In the genomic region with DNA sequence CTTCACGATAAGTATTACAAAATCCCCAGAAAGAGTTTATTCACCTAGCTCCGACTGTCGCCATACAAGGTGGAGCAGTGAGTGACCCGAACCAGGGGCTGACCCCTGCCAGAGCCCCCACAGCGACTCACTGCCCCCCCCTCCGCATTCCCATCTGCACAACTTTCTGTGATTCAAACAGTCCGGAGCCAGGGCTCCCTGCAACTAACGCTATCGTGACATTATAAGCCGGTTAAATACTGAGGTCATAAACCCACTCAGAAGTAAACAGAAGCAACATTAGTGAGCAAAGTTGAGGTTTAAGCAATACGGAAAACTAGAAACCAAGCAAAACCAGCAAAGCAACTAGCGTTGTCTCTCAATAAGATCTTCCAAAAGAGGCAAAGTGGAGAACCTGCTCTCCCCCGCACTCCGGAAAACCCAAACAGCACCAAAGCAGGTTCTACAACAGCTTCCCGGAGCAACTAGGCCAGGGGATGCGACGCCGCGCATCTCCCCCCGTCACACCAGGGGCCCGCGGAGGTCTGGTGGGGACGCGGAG, we compare ENCODE assay signal across 9 cellular contexts. TPM values are rescaled to one million over a fixed set of nuclear protein-coding genes. Genes with fewer than 3 reads are reported as not detected.
A peak's percentile ranks its signal among the peaks of the same experiment; 100 is the strongest.
DNase-seq lines count a peak whose midpoint lies in the region; ATAC-seq and TF ChIP-seq lines count a peak whose summit lies in the region.
"Had no signal": no experiment of that assay in that cellular context is flagged by ENCODE, and none has a peak within 500 bp of the region (broad histone marks: within the 10 kb centered on the region; RNA-seq: fewer than 3 reads in every experiment).

No MANE protein-coding gene starts in this region.

- TF ChIP-seq CTCF in Peyer's patch (IDR thresholded peaks at IDR 0.05), result no peak
- no peak for TF ChIP-seq CTCF in dorsolateral prefrontal cortex (IDR thresholded peaks at IDR 0.05 in 54 of 56, conservative IDR thresholded peaks at IDR 0.05 in 2 of 56; ENCODE audit: low read depth in 1 of 56, partially characterized antibody in 56 of 56)
- no peak for TF ChIP-seq CTCF in mesothelial cell of epicardium (IDR thresholded peaks at IDR 0.05; ENCODE audit: unreplicated experiment)
- no peak for TF ChIP-seq CTCF in tibial artery (IDR thresholded peaks at IDR 0.05)

- no peaks in the 10 kb centered on the region for H3K27me3 Mint-ChIP-seq in activated CD8-positive, alpha-beta memory T cell treated with anti-CD3 and anti-CD28 coated beads, Interleukin-2, amount 10 ng/mL, durations not matched to agents 7 days and 5 days
- no peaks in the 10 kb centered on the region for H3K27me3 Mint-ChIP-seq in mesothelial cell of epicardium (ENCODE audit: low read depth)

- H3K4me1 ChIP-seq in Peyer's patch (peaks cover 0 to 26% (median 4%) of the 10 kb centered on the region in 4 donors), tibial artery (peaks cover 4 to 29% (median 22%) of the 10 kb centered on the region in 4 donors)
- H3K4me1 ChIP-seq: foreskin keratinocyte had no signal

- peak; percentile 4 for ATAC-seq in activated CD8-positive, alpha-beta memory T cell treated with anti-CD3 and anti-CD28 coated beads, Interleukin-2, amount 10 ng/mL, durations not matched to agents 7 days and 5 days

- H3K9me3 Mint-ChIP-seq in activated CD8-positive, alpha-beta memory T cell treated with anti-CD3 and anti-CD28 coated beads, Interleukin-2, amount 10 ng/mL, durations not matched to agents 7 days and 5 days (ENCODE audit: low read depth), result no peaks in the 10 kb centered on the region
- H3K9me3 Mint-ChIP-seq in mesothelial cell of epicardium, result peaks cover 3% of the 10 kb centered on the region

- CTCF ChIA-PET in activated CD8-positive, alpha-beta memory T cell treated with anti-CD3 and anti-CD28 coated beads, Interleukin-2, amount 10 ng/mL, durations not matched to agents 7 days and 5 days (lab: Charles Lee), result interaction anchor here (0.6 to 4.2 kb wide), 8 partner anchors 10 to 305 kb away, joined by 3 to 89 read pairs (median 3); partner anchors contain the start of gene ELP6

- H3K4me3 Mint-ChIP-seq in activated CD8-positive, alpha-beta memory T cell treated with anti-CD3 and anti-CD28 coated beads, Interleukin-2, amount 10 ng/mL, durations not matched to agents 7 days and 5 days, result peak overlapping the region; percentile 89
- H3K4me3 Mint-ChIP-seq in mesothelial cell of epicardium, result peak overlapping the region; percentile 81

- peak overlapping the region; percentile 74 to 88 (median 82) for H3K27ac ChIP-seq in Peyer's patch
- peak overlapping the region in 55 of 59 donors; percentile 12 to 96 (median 89) for H3K27ac ChIP-seq in dorsolateral prefrontal cortex
- peak overlapping the region; percentile 74 to 76 for H3K27ac ChIP-seq in tibial artery

- peak; percentile 43 for DNase-seq in activated CD8-positive, alpha-beta memory T cell treated with anti-CD3 and anti-CD28 coated beads, Interleukin-2, amount 10 ng/mL, durations not matched to agents 7 days and 5 days
- DNase-seq in activated CD8-positive, alpha-beta memory T cell treated with anti-CD3 and anti-CD28 coated beads, Interleukin-2, amount 50 U/mL, for 4 hours, result no peak
- DNase-seq in Peyer's patch (no peak), dorsolateral prefrontal cortex (peak in 3 of 10 donors; percentile 16 to 38 (median 18)), mesothelial cell of epicardium (ENCODE audit: low spot score in 2 of 2, unreplicated experiment in 2 of 2) (no peak), tibial artery (no peak), NCI-H1694 treated with DMSO at 0.1 percent for 48 hours (lab: John Stamatoyannopoulos, UW) (no peak), SKM-1 (lab: John Stamatoyannopoulos, UW; ENCODE audit: unreplicated experiment) (no peak)

- TF ChIP-seq POLR2A in Peyer's patch (IDR thresholded peaks at IDR 0.05), result no peak

- H3K36me3 ChIP-seq in Peyer's patch (no peaks in the 10 kb centered on the region), tibial artery (no peaks in the 10 kb centered on the region)

- peaks cover 9% of the 10 kb centered on the region for H3K36me3 Mint-ChIP-seq in activated CD8-positive, alpha-beta memory T cell treated with anti-CD3 and anti-CD28 coated beads, Interleukin-2, amount 10 ng/mL, durations not matched to agents 7 days and 5 days
- no peaks in the 10 kb centered on the region for H3K36me3 Mint-ChIP-seq in mesothelial cell of epicardium

- intact Hi-C loops in dorsolateral prefrontal cortex (cut with DNase I), result loop anchor here (1.0 to 5.0 kb wide), 5 partner anchors 35 to 94 kb away; partner anchors contain the start of genes PTPN23 (in 2 of the 2) and ELP6 (in 1 of the 2)
- intact Hi-C loops in tibial artery (cut with DNase I; ENCODE audit: low total_unique reads), result no loop called here

- H3K9me3 ChIP-seq in Peyer's patch (no peaks in the 10 kb centered on the region), tibial artery (no peaks in the 10 kb centered on the region)

- H3K4me3 ChIP-seq in Peyer's patch (peak overlapping the region; percentile 82 to 99 (median 92)), dorsolateral prefrontal cortex (peak overlapping the region; percentile 56 to 99 (median 90)), tibial artery (peak overlapping the region; percentile 81)

- no peaks in the 10 kb centered on the region for H3K27me3 ChIP-seq in Peyer's patch
- no peaks in the 10 kb centered on the region for H3K27me3 ChIP-seq in dorsolateral prefrontal cortex
- no peaks in the 10 kb centered on the region for H3K27me3 ChIP-seq in tibial artery
- H3K27me3 ChIP-seq: foreskin keratinocyte had no signal

- H3K4me1 Mint-ChIP-seq in activated CD8-positive, alpha-beta memory T cell treated with anti-CD3 and anti-CD28 coated beads, Interleukin-2, amount 10 ng/mL, durations not matched to agents 7 days and 5 days, result peaks cover 34% of the 10 kb centered on the region
- peaks cover 16% of the 10 kb centered on the region for H3K4me1 Mint-ChIP-seq in mesothelial cell of epicardium

- peak overlapping the region; percentile 80 for H3K27ac Mint-ChIP-seq in activated CD8-positive, alpha-beta memory T cell treated with anti-CD3 and anti-CD28 coated beads, Interleukin-2, amount 10 ng/mL, durations not matched to agents 7 days and 5 days
- H3K27ac Mint-ChIP-seq in mesothelial cell of epicardium, result peak overlapping the region; percentile 93

RNA-seq across cellular contexts. Expression of gene SCAP, which starts 0.6 kb away (rescaled TPM):
- total RNA-seq in activated CD8-positive, alpha-beta memory T cell treated with anti-CD3 and anti-CD28 coated beads, Interleukin-2, amount 10 ng/mL, durations not matched to agents 7 days and 5 days, result 10 to 100 TPM; 65.5 to 69.2 TPM
- total RNA-seq in Peyer's patch, result 100 to 1,000 TPM; 111 to 257 (median 207) TPM
- total RNA-seq in dorsolateral prefrontal cortex, result 100 to 1,000 TPM in 28 of 120 experiments, 10 to 100 TPM in 92; 68.4 to 123 (median 92.0) TPM
- 104 to 113 TPM (median 109 TPM) in 3 replicates for total RNA-seq in mesothelial cell of epicardium

RNA-seq across cellular contexts. Expression of gene ELP6, which starts 38.4 kb away (rescaled TPM):
- total RNA-seq in activated CD8-positive, alpha-beta memory T cell treated with anti-CD3 and anti-CD28 coated beads, Interleukin-2, amount 10 ng/mL, durations not matched to agents 7 days and 5 days, result 10 to 100 TPM; 46.6 to 48.8 TPM
- total RNA-seq in Peyer's patch (10 to 100 TPM in 2 of 4 donors, 1 to 10 TPM in 2; 8.3 to 25.9 (median 13.4) TPM), dorsolateral prefrontal cortex (10 to 100 TPM; 22.2 to 44.0 (median 33.7) TPM), mesothelial cell of epicardium (45.0 to 49.2 TPM (median 45.5 TPM) in 3 replicates)
